14 cellular contexts compared by ENCODE assay signal in the genomic region with DNA sequence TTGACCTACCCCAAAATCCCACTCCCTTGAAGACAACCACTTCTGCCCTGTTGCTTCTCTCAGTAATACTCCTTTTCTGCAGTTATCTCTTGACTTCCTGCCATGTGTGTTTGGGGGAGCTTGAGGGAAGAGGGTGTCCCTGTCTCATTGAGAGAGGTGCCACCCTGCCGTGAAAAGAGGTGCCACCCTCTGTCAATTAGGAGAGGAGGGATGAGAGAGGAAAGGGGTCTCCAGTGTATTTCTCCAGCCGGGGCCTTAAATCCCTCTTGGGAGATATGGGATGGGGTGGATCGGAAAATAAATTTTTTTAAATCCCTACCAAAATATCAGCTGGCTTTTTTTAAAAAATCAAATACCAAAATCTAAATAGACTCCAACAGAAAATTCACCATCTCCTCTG. TPM values are rescaled to one million over a fixed set of nuclear protein-coding genes. Genes with fewer than 3 reads are reported as not detected.
A peak's percentile ranks its signal among the peaks of the same experiment; 100 is the strongest.
DNase-seq lines count a peak whose midpoint lies in the region; ATAC-seq and TF ChIP-seq lines count a peak whose summit lies in the region.
"Had no signal": no experiment of that assay in that cellular context is flagged by ENCODE, and none has a peak within 500 bp of the region (broad histone marks: within the 10 kb centered on the region; RNA-seq: fewer than 3 reads in every experiment).

No MANE protein-coding gene starts in this region.

- ATAC-seq in CD4-positive, CD25-positive, alpha-beta regulatory T cell (ENCODE audit: low read depth in 2 of 2), result no peak
- no peak for ATAC-seq in natural killer cell treated with Interleukin-12 subunit alpha and Interleukin-12 subunit beta and Interleukin-15 and Interleukin-18, amount 100 ng/mL, for 72 hours
- no peak for ATAC-seq in HG03571 (IDR thresholded peaks at IDR 0.05; ENCODE audit: unreplicated experiment)

- peaks cover 5% of the 10 kb centered on the region for H3K4me1 ChIP-seq in CD4-positive, CD25-positive, alpha-beta regulatory T cell (ENCODE audit: control insufficient read depth, insufficient read depth, low read length, poor library complexity, severe bottlenecking)

- DNase-seq in CD4-positive, CD25-positive, alpha-beta regulatory T cell, result no peak
- peak; percentile 18 for DNase-seq in NCI-H69 (lab: John Stamatoyannopoulos, UW)
- DNase-seq in choroid plexus epithelial cell (ENCODE audit: low read depth), result no peak
- DNase-seq in natural killer cell treated with Interleukin-12 subunit alpha and Interleukin-12 subunit beta and Interleukin-15 and Interleukin-18, amount 100 ng/mL, for 72 hours (ENCODE audit: low spot score), result no peak
- DNase-seq in OCI-M2 (lab: John Stamatoyannopoulos, UW; ENCODE audit: unreplicated experiment), result no peak
- DNase-seq in NCI-H82 treated with DMSO at 0.1 percent for 48 hours (lab: John Stamatoyannopoulos, UW; ENCODE audit: unreplicated experiment), result no peak
- no peak for DNase-seq in NCI-H2107 (lab: John Stamatoyannopoulos, UW)
- DNase-seq: DMS 273 treated with DMSO at 0.1 percent for 48 hours; effector memory CD4-positive, alpha-beta T cell; NCI-H187 treated with DMSO at 0.1 percent for 48 hours had no signal

- no peaks in the 10 kb centered on the region for H3K27me3 Mint-ChIP-seq in CD4-positive, CD25-positive, alpha-beta regulatory T cell
- no peaks in the 10 kb centered on the region for H3K27me3 Mint-ChIP-seq in natural killer cell treated with Interleukin-12 subunit alpha and Interleukin-12 subunit beta and Interleukin-15 and Interleukin-18, amount 100 ng/mL, for 72 hours
- H3K27me3 Mint-ChIP-seq: activated naive CD8-positive, alpha-beta T cell had no signal

- no peaks in the 10 kb centered on the region for H3K9me3 ChIP-seq in CD4-positive, CD25-positive, alpha-beta regulatory T cell (ENCODE audit: control insufficient read depth in 2 of 2, low read length in 2 of 2)
- H3K9me3 ChIP-seq: Peyer's patch had no signal

- H3K4me3 ChIP-seq in CD4-positive, CD25-positive, alpha-beta regulatory T cell (ENCODE audit: low read depth, low read length), result no peak overlapping the region
- H3K4me3 ChIP-seq in choroid plexus epithelial cell (ENCODE audit: low read depth, low read length), result peak overlapping the region; percentile 66

- H3K4me3 Mint-ChIP-seq in CD4-positive, CD25-positive, alpha-beta regulatory T cell, result no peak overlapping the region
- peak overlapping the region; percentile 55 for H3K4me3 Mint-ChIP-seq in natural killer cell treated with Interleukin-12 subunit alpha and Interleukin-12 subunit beta and Interleukin-15 and Interleukin-18, amount 100 ng/mL, for 72 hours

- H3K27ac Mint-ChIP-seq in CD4-positive, CD25-positive, alpha-beta regulatory T cell, result peak overlapping the region in 2 of 3 donors; percentile 43 to 65
- peak overlapping the region in 1 of 2 donors; percentile 33 for H3K27ac Mint-ChIP-seq in natural killer cell treated with Interleukin-12 subunit alpha and Interleukin-12 subunit beta and Interleukin-15 and Interleukin-18, amount 100 ng/mL, for 72 hours
- H3K27ac Mint-ChIP-seq: activated naive CD8-positive, alpha-beta T cell had no signal

- no peaks in the 10 kb centered on the region for H3K27me3 ChIP-seq in CD4-positive, CD25-positive, alpha-beta regulatory T cell (ENCODE audit: control insufficient read depth, insufficient read depth, low read length)
- H3K27me3 ChIP-seq: Peyer's patch had no signal

- H3K9me3 Mint-ChIP-seq in CD4-positive, CD25-positive, alpha-beta regulatory T cell, result no peaks in the 10 kb centered on the region
- no peaks in the 10 kb centered on the region for H3K9me3 Mint-ChIP-seq in natural killer cell treated with Interleukin-12 subunit alpha and Interleukin-12 subunit beta and Interleukin-15 and Interleukin-18, amount 100 ng/mL, for 72 hours

- peaks cover 15% of the 10 kb centered on the region for H3K36me3 Mint-ChIP-seq in CD4-positive, CD25-positive, alpha-beta regulatory T cell
- no peaks in the 10 kb centered on the region for H3K36me3 Mint-ChIP-seq in natural killer cell treated with Interleukin-12 subunit alpha and Interleukin-12 subunit beta and Interleukin-15 and Interleukin-18, amount 100 ng/mL, for 72 hours
- H3K36me3 Mint-ChIP-seq: activated naive CD8-positive, alpha-beta T cell had no signal

- H3K4me1 Mint-ChIP-seq in CD4-positive, CD25-positive, alpha-beta regulatory T cell, result peaks cover 7 to 17% (median 13%) of the 10 kb centered on the region in 4 donors
- H3K4me1 Mint-ChIP-seq in natural killer cell treated with Interleukin-12 subunit alpha and Interleukin-12 subunit beta and Interleukin-15 and Interleukin-18, amount 100 ng/mL, for 72 hours (ENCODE audit: low read depth in 2 of 2), result peaks cover 19 to 31% of the 10 kb centered on the region in 2 donors

- no peak for TF ChIP-seq CTCF in choroid plexus epithelial cell (conservative IDR thresholded peaks at IDR 0.05; ENCODE audit: low read depth, low read length)

- no peak overlapping the region for H3K27ac ChIP-seq in CD4-positive, CD25-positive, alpha-beta regulatory T cell (ENCODE audit: insufficient read depth, low read length, poor library complexity, severe bottlenecking)

- peaks cover 9% of the 10 kb centered on the region for H3K36me3 ChIP-seq in CD4-positive, CD25-positive, alpha-beta regulatory T cell (ENCODE audit: control insufficient read depth, insufficient read depth, low read length)

RNA-seq across cellular contexts. Expression of a gene that starts 16.5 kb away (rescaled TPM):
- total RNA-seq in CD4-positive, CD25-positive, alpha-beta regulatory T cell, result 73.7 TPM
- 10 to 100 TPM; 49.2 to 60.8 (median 50.0) TPM for polyA plus RNA-seq in CD4-positive, CD25-positive, alpha-beta regulatory T cell
- total RNA-seq in natural killer cell treated with Interleukin-12 subunit alpha and Interleukin-12 subunit beta and Interleukin-15 and Interleukin-18, amount 100 ng/mL, for 72 hours, result 10 to 100 TPM; 67.4 to 92.0 TPM

RNA-seq across cellular contexts. Expression of a gene that starts 16.8 kb away (rescaled TPM):
- total RNA-seq in CD4-positive, CD25-positive, alpha-beta regulatory T cell, result 12.4 TPM
- polyA plus RNA-seq in CD4-positive, CD25-positive, alpha-beta regulatory T cell, result 1 to 10 TPM; 5.9 to 8.3 (median 6.7) TPM
- total RNA-seq in natural killer cell treated with Interleukin-12 subunit alpha and Interleukin-12 subunit beta and Interleukin-15 and Interleukin-18, amount 100 ng/mL, for 72 hours, result 10 to 100 TPM; 18.1 to 33.5 TPM

RNA-seq across cellular contexts. Expression of a gene that starts 25.0 kb away (rescaled TPM):
- not detected for total RNA-seq in CD4-positive, CD25-positive, alpha-beta regulatory T cell
- not detected for polyA plus RNA-seq in CD4-positive, CD25-positive, alpha-beta regulatory T cell
- total RNA-seq in natural killer cell treated with Interleukin-12 subunit alpha and Interleukin-12 subunit beta and Interleukin-15 and Interleukin-18, amount 100 ng/mL, for 72 hours, result not detected
- total RNA-seq: HT1080, Peyer's patch had no signal

RNA-seq across cellular contexts. Expression of a gene that starts 48.2 kb away (rescaled TPM):
- total RNA-seq in CD4-positive, CD25-positive, alpha-beta regulatory T cell, result 1.3 TPM
- polyA plus RNA-seq in CD4-positive, CD25-positive, alpha-beta regulatory T cell, result under 1 TPM in 3 of 4 donors, not detected in 1; 0.08 to 0.55 (median 0.22) TPM
- under 1 TPM; 0.48 to 0.78 TPM for total RNA-seq in natural killer cell treated with Interleukin-12 subunit alpha and Interleukin-12 subunit beta and Interleukin-15 and Interleukin-18, amount 100 ng/mL, for 72 hours
- total RNA-seq: HT1080 had no signal
